Comparison of ENCODE assay signal across 1 cellular context in genomic region chr1:200037501-200037900, GRCh38.
TF ChIP-seq lines count a peak whose summit lies in the region.

No MANE protein-coding gene starts in this region.

TF ChIP-seq in GM23338, 12 proteins besides CTCF, POLR2A, EP300 and RAD21 (continued from another document):
- TF ChIP-seq EZH2 (IDR thresholded peaks at IDR 0.05; ENCODE audit: low read depth, unreplicated experiment) (no peak), EZH2phosphoT487 (IDR thresholded peaks at IDR 0.05; ENCODE audit: unreplicated experiment) (no peak), CREB1 (CRISPR knock-in tag; IDR thresholded peaks at IDR 0.05; ENCODE audit: low read depth) (no peak), STAT1 (IDR thresholded peaks at IDR 0.05; ENCODE audit: unreplicated experiment) (no peak), ZNF331 (CRISPR knock-in tag; IDR thresholded peaks at IDR 0.05; ENCODE audit: low read depth) (no peak)
- TF ChIP-seq, protein P1, sequence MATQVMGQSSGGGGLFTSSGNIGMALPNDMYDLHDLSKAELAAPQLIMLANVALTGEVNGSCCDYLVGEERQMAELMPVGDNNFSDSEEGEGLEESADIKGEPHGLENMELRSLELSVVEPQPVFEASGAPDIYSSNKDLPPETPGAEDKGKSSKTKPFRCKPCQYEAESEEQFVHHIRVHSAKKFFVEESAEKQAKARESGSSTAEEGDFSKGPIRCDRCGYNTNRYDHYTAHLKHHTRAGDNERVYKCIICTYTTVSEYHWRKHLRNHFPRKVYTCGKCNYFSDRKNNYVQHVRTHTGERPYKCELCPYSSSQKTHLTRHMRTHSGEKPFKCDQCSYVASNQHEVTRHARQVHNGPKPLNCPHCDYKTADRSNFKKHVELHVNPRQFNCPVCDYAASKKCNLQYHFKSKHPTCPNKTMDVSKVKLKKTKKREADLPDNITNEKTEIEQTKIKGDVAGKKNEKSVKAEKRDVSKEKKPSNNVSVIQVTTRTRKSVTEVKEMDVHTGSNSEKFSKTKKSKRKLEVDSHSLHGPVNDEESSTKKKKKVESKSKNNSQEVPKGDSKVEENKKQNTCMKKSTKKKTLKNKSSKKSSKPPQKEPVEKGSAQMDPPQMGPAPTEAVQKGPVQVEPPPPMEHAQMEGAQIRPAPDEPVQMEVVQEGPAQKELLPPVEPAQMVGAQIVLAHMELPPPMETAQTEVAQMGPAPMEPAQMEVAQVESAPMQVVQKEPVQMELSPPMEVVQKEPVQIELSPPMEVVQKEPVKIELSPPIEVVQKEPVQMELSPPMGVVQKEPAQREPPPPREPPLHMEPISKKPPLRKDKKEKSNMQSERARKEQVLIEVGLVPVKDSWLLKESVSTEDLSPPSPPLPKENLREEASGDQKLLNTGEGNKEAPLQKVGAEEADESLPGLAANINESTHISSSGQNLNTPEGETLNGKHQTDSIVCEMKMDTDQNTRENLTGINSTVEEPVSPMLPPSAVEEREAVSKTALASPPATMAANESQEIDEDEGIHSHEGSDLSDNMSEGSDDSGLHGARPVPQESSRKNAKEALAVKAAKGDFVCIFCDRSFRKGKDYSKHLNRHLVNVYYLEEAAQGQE (IDR thresholded peaks at IDR 0.05; ENCODE audit: unreplicated experiment) = no peak
- TF ChIP-seq, protein P2, sequence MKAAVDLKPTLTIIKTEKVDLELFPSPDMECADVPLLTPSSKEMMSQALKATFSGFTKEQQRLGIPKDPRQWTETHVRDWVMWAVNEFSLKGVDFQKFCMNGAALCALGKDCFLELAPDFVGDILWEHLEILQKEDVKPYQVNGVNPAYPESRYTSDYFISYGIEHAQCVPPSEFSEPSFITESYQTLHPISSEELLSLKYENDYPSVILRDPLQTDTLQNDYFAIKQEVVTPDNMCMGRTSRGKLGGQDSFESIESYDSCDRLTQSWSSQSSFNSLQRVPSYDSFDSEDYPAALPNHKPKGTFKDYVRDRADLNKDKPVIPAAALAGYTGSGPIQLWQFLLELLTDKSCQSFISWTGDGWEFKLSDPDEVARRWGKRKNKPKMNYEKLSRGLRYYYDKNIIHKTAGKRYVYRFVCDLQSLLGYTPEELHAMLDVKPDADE (IDR thresholded peaks at IDR 0.05) = no peak
